In the genomic region with DNA sequence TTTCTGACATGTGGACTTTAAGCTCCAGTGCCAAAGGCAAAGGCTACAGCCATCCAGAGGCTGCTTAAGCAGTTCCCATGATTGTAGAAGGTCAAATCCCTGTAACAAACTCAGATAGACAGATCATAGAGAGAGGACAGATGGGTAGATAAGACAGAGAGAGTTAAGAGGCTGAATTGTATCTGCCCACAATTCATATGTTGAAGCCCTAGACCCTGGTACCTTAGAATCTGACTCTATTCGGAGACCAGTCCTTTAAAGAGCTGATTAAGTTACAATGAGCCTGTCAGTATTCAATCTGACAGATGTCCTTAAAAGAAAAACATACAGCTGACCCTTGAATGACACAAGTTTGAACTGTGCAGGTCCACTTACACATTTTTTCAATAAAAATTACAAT, we compare ENCODE assay signal across 32 cellular contexts.
"Had no signal": no experiment of that assay in that cellular context is flagged by ENCODE, and none has a peak within 500 bp of the region (broad histone marks: within the 10 kb centered on the region; RNA-seq: fewer than 3 reads in every experiment).

No MANE protein-coding gene starts in this region.

- H3K27me3 ChIP-seq: ascending aorta, cardiac muscle cell, MG63 had no signal

- H3K27ac ChIP-seq: ascending aorta, cardiac muscle cell, PC-9, RWPE1 had no signal

- H3K4me2 ChIP-seq: PC-9 had no signal

- FAIRE-seq: RCC 7860, TTC549 had no signal

- H3K4me3 ChIP-seq: ascending aorta, cardiac muscle cell, MG63, PC-9 had no signal

- H3K36me3 ChIP-seq: ascending aorta, cardiac muscle cell, MG63 had no signal

- DNase-seq: activated CD4-positive, alpha-beta T cell treated with anti-CD3 and anti-CD28 coated beads for 36 hours; activated CD4-positive, alpha-beta T cell treated with anti-CD3 and anti-CD28 coated beads, Interleukin-2, amount 10 ng/mL, durations not matched to agents 7 days and 5 days; activated CD4-positive, alpha-beta T cell treated with anti-CD3 and anti-CD28 coated beads, Interleukin-2, amount 50 U/mL, for 48 hours; activated CD8-positive, alpha-beta T cell treated with anti-CD3 and anti-CD28 coated beads, Interleukin-2, amount 10 ng/mL, durations not matched to agents 7 days and 5 days; activated gamma-delta T cell; activated naive CD4-positive, alpha-beta T cell treated with Interleukin-2 at 50 U/mL for 16 hours; activated naive CD8-positive, alpha-beta T cell treated with anti-CD3 and anti-CD28 coated beads, Interleukin-2, amount 10 ng/mL, durations not matched to agents 7 days and 5 days; activated T-cell treated with anti-CD3 and anti-CD28 coated beads, Interleukin-2, amount 50 U/mL, for 24 hours; amygdala; Kasumi-1; KG1; MG63; NCI-H1092 treated with DMSO at 0.1 percent for 48 hours; NCI-H1417; NCI-H146; NCI-H187; NCI-H2029 treated with DMSO at 0.1 percent for 48 hours; NCI-H2107; NCI-H226; NCI-H446 treated with DMSO at 0.1 percent for 48 hours; NCI-H69; NK-92 treated with Interleukin-12 subunit alpha and Interleukin-12 subunit beta, amount 100 ng/mL, for 24 hours; PC-9; SIG-M5 had no signal

- ATAC-seq: activated CD4-positive, alpha-beta T cell treated with anti-CD3 and anti-CD28 coated beads for 36 hours; activated CD4-positive, CD25-positive, alpha-beta regulatory T cell treated with anti-CD3 and anti-CD28 coated beads, Interleukin-2, amount 50 U/mL, for 24 hours; activated CD8-positive, alpha-beta T cell treated with anti-CD3 and anti-CD28 coated beads, Interleukin-2, amount 10 ng/mL, durations not matched to agents 7 days and 5 days; Right ventricle myocardium inferior; WTC11 had no signal

- H2AFZ ChIP-seq: PC-9 had no signal

- H3K9me3 ChIP-seq: ascending aorta, MG63 had no signal

- H3K4me1 ChIP-seq: ascending aorta had no signal
